Comparison of ENCODE assay signal across 12 cellular contexts in genomic region chr7:8371742-8372141, GRCh38.
"Had no signal": no experiment of that assay in that cellular context is flagged by ENCODE, and none has a peak within 500 bp of the region (broad histone marks: within the 10 kb centered on the region; RNA-seq: fewer than 3 reads in every experiment).

No MANE protein-coding gene starts in this region.

- H3K4me1 ChIP-seq: body of pancreas, gastrocnemius medialis, psoas muscle, upper lobe of left lung had no signal

- H3K27ac ChIP-seq: body of pancreas, epithelial cell of prostate, gastrocnemius medialis, psoas muscle, upper lobe of left lung, VCaP had no signal

- DNase-seq: activated CD4-positive, alpha-beta T cell treated with anti-CD3 and anti-CD28 coated beads for 4 hours; activated naive CD4-positive, alpha-beta T cell treated with anti-CD3 and anti-CD28 coated beads, Interleukin-2, amount 10 ng/mL, durations not matched to agents 7 days and 5 days; body of pancreas; effector memory CD8-positive, alpha-beta T cell; gastrocnemius medialis; nephron progenitor cell; psoas muscle; stimulated activated CD4-positive, alpha-beta T cell treated with anti-CD3 and anti-CD28 coated beads, Interleukin-12 subunit alpha, Interleukin-12 subunit beta, amount 100 ng/mL, for 4 hours; stimulated activated CD4-positive, alpha-beta T cell treated with anti-CD3 and anti-CD28 coated beads, Interleukin-2, amount 100 ng/mL, for 48 hours; upper lobe of left lung had no signal

- H3K36me3 ChIP-seq: gastrocnemius medialis, upper lobe of left lung had no signal

- H3K9me3 ChIP-seq: body of pancreas, gastrocnemius medialis, psoas muscle, upper lobe of left lung had no signal

- H3K27me3 ChIP-seq: body of pancreas, gastrocnemius medialis, upper lobe of left lung had no signal

- H3K4me3 ChIP-seq: body of pancreas, gastrocnemius medialis, psoas muscle, upper lobe of left lung had no signal

- ATAC-seq: body of pancreas; effector memory CD8-positive, alpha-beta T cell; gastrocnemius medialis; psoas muscle had no signal
